Comparison of ENCODE assay signal across 14 cellular contexts in genomic region chr10:118028619-118029018, GRCh38. TPM values are rescaled to one million over a fixed set of nuclear protein-coding genes. Genes with fewer than 3 reads are reported as not detected.
A peak's percentile ranks its signal among the peaks of the same experiment; 100 is the strongest.
DNase-seq lines count a peak whose midpoint lies in the region; ATAC-seq and TF ChIP-seq lines count a peak whose summit lies in the region.
"Had no signal": no experiment of that assay in that cellular context is flagged by ENCODE, and none has a peak within 500 bp of the region (broad histone marks: within the 10 kb centered on the region; RNA-seq: fewer than 3 reads in every experiment).

No MANE protein-coding gene starts in this region.

- no peaks in the 10 kb centered on the region for H3K36me3 ChIP-seq in PC-3 (ENCODE audit: low read depth, low read length)
- H3K36me3 ChIP-seq in Caco-2 (ENCODE audit: control insufficient read depth, insufficient read depth, low read length): no peaks in the 10 kb centered on the region
- H3K36me3 ChIP-seq in hepatocyte (replicated peaks; ENCODE audit: insufficient read depth, low read depth): no peaks in the 10 kb centered on the region

- no peak overlapping the region for H3K27ac Mint-ChIP-seq in Caco-2 (ENCODE audit: unreplicated experiment)

- H3K4me1 ChIP-seq in PC-3 (ENCODE audit: insufficient read depth, low read length): peaks cover 8% of the 10 kb centered on the region; the same call in 1 of the 2 replicates
- H3K4me1 ChIP-seq in Caco-2: no peaks in the 10 kb centered on the region
- peaks cover 9% of the 10 kb centered on the region for H3K4me1 ChIP-seq in hepatocyte (ENCODE audit: insufficient read depth)
- H3K4me1 ChIP-seq: BLaER1 treated with 17β-estradiol and CSF1 and Interleukin-3, amounts not matched to agents 10 nM and 100 nM had no signal

- POLR2A ChIA-PET in PC-3 (lab: Charles Lee; ENCODE audit: unreplicated experiment) (no interaction called here), Caco-2 (lab: Charles Lee) (no interaction called here)

- H3K9me3 ChIP-seq in PC-3 (ENCODE audit: low read length) (no peaks in the 10 kb centered on the region), Caco-2 (no peaks in the 10 kb centered on the region), hepatocyte (ENCODE audit: low read depth) (no peaks in the 10 kb centered on the region)
- H3K9me3 ChIP-seq: BLaER1 treated with 17β-estradiol and CSF1 and Interleukin-3, amounts not matched to agents 10 nM and 100 nM had no signal

- TF ChIP-seq CTCF in PC-3 (conservative IDR thresholded peaks at IDR 0.05; ENCODE audit: low read depth, low read length) (no peak), Caco-2 (IDR thresholded peaks at IDR 0.05; ENCODE audit: insufficient read depth in 1 of 2, low read depth in 1 of 2, low read length in 1 of 2, severe bottlenecking in 1 of 2, unreplicated experiment in 1 of 2) (no peak), hepatocyte (IDR thresholded peaks at IDR 0.05; ENCODE audit: poor library complexity) (no peak)

- CTCF ChIA-PET in PC-3 (lab: Charles Lee) (no interaction called here), Caco-2 (lab: Charles Lee) (no interaction called here)

- BruUV-seq in PC-3 (replicated peaks; lab: Mats Ljungman, UMichigan) (no TSS peak), Caco-2 (replicated peaks; lab: Mats Ljungman, UMichigan) (no TSS peak)

- H4K20me1 ChIP-seq in PC-3 (ENCODE audit: low read length) (no peaks in the 10 kb centered on the region), hepatocyte (ENCODE audit: insufficient read depth, poor library complexity, severe bottlenecking) (no peaks in the 10 kb centered on the region)

- H3K27me3 ChIP-seq in PC-3 (ENCODE audit: low read length): no peaks in the 10 kb centered on the region
- no peaks in the 10 kb centered on the region for H3K27me3 ChIP-seq in Caco-2 (replicated peaks; ENCODE audit: control insufficient read depth, insufficient read depth, low read length)
- no peaks in the 10 kb centered on the region for H3K27me3 ChIP-seq in hepatocyte
- H3K27me3 ChIP-seq: BLaER1 treated with 17β-estradiol and CSF1 and Interleukin-3, amounts not matched to agents 10 nM and 100 nM had no signal

- H3K4me2 ChIP-seq in PC-3 (ENCODE audit: low read length) (no peak overlapping the region), hepatocyte (no peak overlapping the region)
- H3K4me2 ChIP-seq: BLaER1 treated with 17β-estradiol and CSF1 and Interleukin-3, amounts not matched to agents 10 nM and 100 nM had no signal

- H3K36me3 Mint-ChIP-seq in Caco-2 (ENCODE audit: insufficient read depth, unreplicated experiment): peaks cover 4% of the 10 kb centered on the region

- H3F3A ChIP-seq in PC-3 (ENCODE audit: low read length, unreplicated experiment): no peaks in the 10 kb centered on the region

- ATAC-seq in GM18858 (IDR thresholded peaks at IDR 0.05; ENCODE audit: unreplicated experiment) (peak; percentile 98), GM21367 (IDR thresholded peaks at IDR 0.05; ENCODE audit: unreplicated experiment) (peak; percentile 99), HG02885 (IDR thresholded peaks at IDR 0.05; ENCODE audit: poor library complexity, unreplicated experiment) (peak; percentile 99), HG03469 (IDR thresholded peaks at IDR 0.05; ENCODE audit: unreplicated experiment) (peak; percentile 97), PC-3 (no peak)

- H3K79me2 ChIP-seq in PC-3 (ENCODE audit: low read length) (no peaks in the 10 kb centered on the region), hepatocyte (peaks cover 5% of the 10 kb centered on the region)

- no peak for DNase-seq in PC-3
- no peak for DNase-seq in Caco-2
- DNase-seq in amniotic stem cell (lab: John Stamatoyannopoulos, UW): no peak
- no peak for DNase-seq in hepatocyte (ENCODE audit: low spot score)
- DNase-seq: activated T-cell treated with anti-CD3 and anti-CD28 coated beads for 4 hours; effector CD8-positive, alpha-beta T cell; NCI-H2227 treated with DMSO at 0.1 percent for 48 hours; stimulated activated CD4-positive, alpha-beta T cell treated with anti-CD3 and anti-CD28 coated beads, Interleukin-12 subunit alpha, Interleukin-12 subunit beta, amount 100 ng/mL, for 4 hours; stimulated activated CD8-positive, alpha-beta memory T cell treated with anti-CD3 and anti-CD28 coated beads, Interleukin-4, amount 100 ng/mL, for 48 hours had no signal

- H2AFZ ChIP-seq in PC-3 (ENCODE audit: low read length) (no peak overlapping the region), hepatocyte (no peak overlapping the region)

- no peak overlapping the region for H3K9ac ChIP-seq in PC-3 (ENCODE audit: low read length)
- H3K9ac ChIP-seq: BLaER1 treated with 17β-estradiol and CSF1 and Interleukin-3, amounts not matched to agents 10 nM and 100 nM had no signal

- H3K4me3 ChIP-seq in PC-3 (ENCODE audit: low read length) (no peak overlapping the region), Caco-2 (ENCODE audit: low read depth, low read length) (no peak overlapping the region), hepatocyte (no peak overlapping the region)
- H3K4me3 ChIP-seq: BLaER1 treated with 17β-estradiol and CSF1 and Interleukin-3, amounts not matched to agents 10 nM and 100 nM had no signal

- H3K27ac ChIP-seq in PC-3 (ENCODE audit: low read length): no peak overlapping the region
- no peak overlapping the region for H3K27ac ChIP-seq in hepatocyte
- H3K27ac ChIP-seq: BLaER1 treated with 17β-estradiol and CSF1 and Interleukin-3, amounts not matched to agents 10 nM and 100 nM had no signal

- no peaks in the 10 kb centered on the region for H3K27me3 Mint-ChIP-seq in Caco-2 (ENCODE audit: insufficient read depth, unreplicated experiment)

- no peaks in the 10 kb centered on the region for H3K9me3 Mint-ChIP-seq in Caco-2 (ENCODE audit: unreplicated experiment)

- H3K4me1 Mint-ChIP-seq in Caco-2 (ENCODE audit: low read depth, unreplicated experiment): peaks cover 6% of the 10 kb centered on the region

- intact Hi-C loops in PC-3 (cut with micrococcal nuclease): no loop called here
- intact Hi-C loops in Caco-2 (cut with micrococcal nuclease; ENCODE audit: unreplicated experiment): no loop called here

- H3K9me2 ChIP-seq in PC-3 (replicated peaks; ENCODE audit: low read length) (no peaks in the 10 kb centered on the region), hepatocyte (replicated peaks; ENCODE audit: insufficient read depth) (no peaks in the 10 kb centered on the region)

- no peak overlapping the region for H3K4me3 Mint-ChIP-seq in Caco-2 (ENCODE audit: unreplicated experiment)

RNA-seq across cellular contexts. Expression of gene RAB11FIP2, which starts 18.1 kb away (rescaled TPM):
- total RNA-seq in PC-3 (2014; rRNA removed): 4.4 and 8.2 TPM in 2 replicates
- total RNA-seq in Caco-2 (2022): 25.7 and 26.6 TPM in 2 replicates
- total RNA-seq in hepatocyte: 32.5 and 38.4 TPM in 2 replicates
- polyA plus RNA-seq in hepatocyte: 9.7 and 14.4 TPM in 2 replicates
